ENCODE assay signal across 1 cellular context in the genomic region with DNA sequence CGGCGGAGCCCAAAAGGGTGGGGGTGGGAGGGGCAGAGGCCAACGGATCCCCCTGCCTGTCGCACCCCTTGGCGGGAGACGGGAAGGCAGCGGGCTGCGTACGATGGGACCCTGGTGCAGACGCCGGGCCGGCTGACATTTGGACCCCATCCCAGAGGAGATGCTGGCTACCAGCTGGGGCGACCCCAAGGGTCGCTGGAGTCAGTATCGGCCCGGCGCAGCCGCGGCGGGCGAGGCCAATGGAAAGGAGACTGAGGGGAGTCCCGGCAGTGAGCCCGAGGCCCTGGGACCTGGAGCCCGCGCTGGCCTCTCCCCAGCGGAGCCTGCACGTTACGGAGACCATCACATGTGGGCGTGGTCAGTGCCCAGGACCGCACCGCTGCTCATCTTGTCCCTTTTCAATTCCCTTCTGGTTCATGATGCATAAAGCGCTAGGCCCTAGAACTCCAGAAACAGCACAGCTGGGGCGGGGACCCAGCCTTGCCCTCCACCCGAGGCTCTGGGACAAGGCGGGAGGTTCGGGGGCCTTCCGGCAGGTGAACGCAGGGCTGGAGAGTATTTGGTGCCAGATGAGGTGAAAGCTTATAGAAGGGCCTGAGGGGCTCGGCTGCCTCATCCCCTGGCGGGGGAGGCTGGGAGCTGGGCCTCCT.
TF ChIP-seq lines count a peak whose summit lies in the region.

No MANE protein-coding gene starts in this region.

TF ChIP-seq in K562, 482 proteins besides CTCF, POLR2A, EP300 and RAD21:
- TF ChIP-seq MYBL2 (IDR thresholded peaks at IDR 0.05; ENCODE audit: low read depth) (no peak), MYBL2 (CRISPR knock-in tag; IDR thresholded peaks at IDR 0.05; ENCODE audit: borderline replicate concordance) (no peak), ZNF184 (CRISPR knock-in tag; IDR thresholded peaks at IDR 0.05) (no peak), PCBP1 (IDR thresholded peaks at IDR 0.05; ENCODE audit: low read depth, low read length, poor library complexity, severe bottlenecking) (peak; percentile 4), MIER1 (IDR thresholded peaks at IDR 0.05; ENCODE audit: low read depth) (no peak), SOX6 (IDR thresholded peaks at IDR 0.05) (no peak), MCM3 (IDR thresholded peaks at IDR 0.05) (no peak), RBFOX2 (IDR thresholded peaks at IDR 0.05; ENCODE audit: low read depth, low read length) (peak; percentile 37), NR2C1 (IDR thresholded peaks at IDR 0.05) (no peak), NR2C1 (tag; IDR thresholded peaks at IDR 0.05) (no peak), NCOA6 (IDR thresholded peaks at IDR 0.05) (no peak), SNRNP70 (optimal IDR thresholded peaks at IDR 0.05; ENCODE audit: low read depth, low read length) (no peak), ZC3H11A (IDR thresholded peaks at IDR 0.05; ENCODE audit: low read depth, low read length) (no peak), ZNF175 (CRISPR knock-in tag; IDR thresholded peaks at IDR 0.05; ENCODE audit: low read depth) (no peak), CREBBP (IDR thresholded peaks at IDR 0.05; ENCODE audit: low read depth, low read length) (no peak), ZBTB7A (IDR thresholded peaks at IDR 0.05; ENCODE audit: borderline replicate concordance, control insufficient read depth, low read depth, low read length) (peak; percentile 38; the same call in 1 of the 2 replicates), SIRT6 (IDR thresholded peaks at IDR 0.05; ENCODE audit: low read depth, low read length) (no peak), HNRNPH1 (optimal IDR thresholded peaks at IDR 0.05; ENCODE audit: low read depth, low read length) (no peak), PYGO2 (tag; IDR thresholded peaks at IDR 0.05) (no peak), NRF1 (conservative IDR thresholded peaks at IDR 0.05 in 1 of 2, IDR thresholded peaks at IDR 0.05 in 1 of 2) (0 out of 4 replicates have a peak, but pooled peaks of 1 of the 2 experiments have one; percentile 29), POLR2G (IDR thresholded peaks at IDR 0.05; ENCODE audit: low read depth, low read length) (peak; percentile 54), ADNP (tag; IDR thresholded peaks at IDR 0.05) (no peak), POU5F1 (IDR thresholded peaks at IDR 0.05; ENCODE audit: borderline replicate concordance, low read depth, low read length, partially characterized antibody) (no peak), CBX3 (IDR thresholded peaks at IDR 0.05; ENCODE audit: borderline replicate concordance in 1 of 2, low read length in 2 of 2) (no peak), L3MBTL2 (IDR thresholded peaks at IDR 0.05) (no peak), MCM2 (IDR thresholded peaks at IDR 0.05; ENCODE audit: low read depth) (no peak), ZNF212 (CRISPR knock-in tag; IDR thresholded peaks at IDR 0.05) (no peak), ELF1 (tag; IDR thresholded peaks at IDR 0.05) (no peak), ZNF76 (CRISPR knock-in tag; IDR thresholded peaks at IDR 0.05; ENCODE audit: borderline replicate concordance) (no peak), ZNF143 (CRISPR knock-in tag; IDR thresholded peaks at IDR 0.05) (no peak), ZNF778 (CRISPR knock-in tag; IDR thresholded peaks at IDR 0.05) (no peak), ZNF408 (CRISPR knock-in tag; IDR thresholded peaks at IDR 0.05; ENCODE audit: low read depth) (no peak), KLF13 (tag; IDR thresholded peaks at IDR 0.05; ENCODE audit: borderline replicate concordance, low read depth) (peak; percentile 49; the same call in 1 of the 2 replicates), FOXJ2 (tag; IDR thresholded peaks at IDR 0.05) (no peak), KAT7 (CRISPR knock-in tag; IDR thresholded peaks at IDR 0.05; ENCODE audit: borderline replicate concordance) (no peak), GTF2A2 (tag; IDR thresholded peaks at IDR 0.05) (no peak), ZNF12 (CRISPR knock-in tag; IDR thresholded peaks at IDR 0.05) (peak; percentile 50; the same call in 1 of the 2 replicates), MTF1 (CRISPR knock-in tag; IDR thresholded peaks at IDR 0.05; ENCODE audit: borderline replicate concordance) (no peak), HMGN3 (IDR thresholded peaks at IDR 0.05; ENCODE audit: borderline replicate concordance, extremely low read depth, insufficient read length, low read depth, low read length) (peak; percentile 56), ZFX (CRISPR knock-in tag; IDR thresholded peaks at IDR 0.05) (no peak)
- TF ChIP-seq, protein P1, sequence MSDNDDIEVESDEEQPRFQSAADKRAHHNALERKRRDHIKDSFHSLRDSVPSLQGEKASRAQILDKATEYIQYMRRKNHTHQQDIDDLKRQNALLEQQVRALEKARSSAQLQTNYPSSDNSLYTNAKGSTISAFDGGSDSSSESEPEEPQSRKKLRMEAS (CRISPR knock-in tag; IDR thresholded peaks at IDR 0.05): no peak
- TF ChIP-seq, protein P2, sequence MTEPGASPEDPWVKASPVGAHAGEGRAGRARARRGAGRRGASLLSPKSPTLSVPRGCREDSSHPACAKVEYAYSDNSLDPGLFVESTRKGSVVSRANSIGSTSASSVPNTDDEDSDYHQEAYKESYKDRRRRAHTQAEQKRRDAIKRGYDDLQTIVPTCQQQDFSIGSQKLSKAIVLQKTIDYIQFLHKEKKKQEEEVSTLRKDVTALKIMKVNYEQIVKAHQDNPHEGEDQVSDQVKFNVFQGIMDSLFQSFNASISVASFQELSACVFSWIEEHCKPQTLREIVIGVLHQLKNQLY (CRISPR knock-in tag; conservative IDR thresholded peaks at IDR 0.05): no peak
- TF ChIP-seq, protein P3, sequence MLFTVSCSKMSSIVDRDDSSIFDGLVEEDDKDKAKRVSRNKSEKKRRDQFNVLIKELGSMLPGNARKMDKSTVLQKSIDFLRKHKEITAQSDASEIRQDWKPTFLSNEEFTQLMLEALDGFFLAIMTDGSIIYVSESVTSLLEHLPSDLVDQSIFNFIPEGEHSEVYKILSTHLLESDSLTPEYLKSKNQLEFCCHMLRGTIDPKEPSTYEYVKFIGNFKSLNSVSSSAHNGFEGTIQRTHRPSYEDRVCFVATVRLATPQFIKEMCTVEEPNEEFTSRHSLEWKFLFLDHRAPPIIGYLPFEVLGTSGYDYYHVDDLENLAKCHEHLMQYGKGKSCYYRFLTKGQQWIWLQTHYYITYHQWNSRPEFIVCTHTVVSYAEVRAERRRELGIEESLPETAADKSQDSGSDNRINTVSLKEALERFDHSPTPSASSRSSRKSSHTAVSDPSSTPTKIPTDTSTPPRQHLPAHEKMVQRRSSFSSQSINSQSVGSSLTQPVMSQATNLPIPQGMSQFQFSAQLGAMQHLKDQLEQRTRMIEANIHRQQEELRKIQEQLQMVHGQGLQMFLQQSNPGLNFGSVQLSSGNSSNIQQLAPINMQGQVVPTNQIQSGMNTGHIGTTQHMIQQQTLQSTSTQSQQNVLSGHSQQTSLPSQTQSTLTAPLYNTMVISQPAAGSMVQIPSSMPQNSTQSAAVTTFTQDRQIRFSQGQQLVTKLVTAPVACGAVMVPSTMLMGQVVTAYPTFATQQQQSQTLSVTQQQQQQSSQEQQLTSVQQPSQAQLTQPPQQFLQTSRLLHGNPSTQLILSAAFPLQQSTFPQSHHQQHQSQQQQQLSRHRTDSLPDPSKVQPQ (CRISPR knock-in tag; IDR thresholded peaks at IDR 0.05; ENCODE audit: borderline replicate concordance): no peak
- TF ChIP-seq, protein P4, sequence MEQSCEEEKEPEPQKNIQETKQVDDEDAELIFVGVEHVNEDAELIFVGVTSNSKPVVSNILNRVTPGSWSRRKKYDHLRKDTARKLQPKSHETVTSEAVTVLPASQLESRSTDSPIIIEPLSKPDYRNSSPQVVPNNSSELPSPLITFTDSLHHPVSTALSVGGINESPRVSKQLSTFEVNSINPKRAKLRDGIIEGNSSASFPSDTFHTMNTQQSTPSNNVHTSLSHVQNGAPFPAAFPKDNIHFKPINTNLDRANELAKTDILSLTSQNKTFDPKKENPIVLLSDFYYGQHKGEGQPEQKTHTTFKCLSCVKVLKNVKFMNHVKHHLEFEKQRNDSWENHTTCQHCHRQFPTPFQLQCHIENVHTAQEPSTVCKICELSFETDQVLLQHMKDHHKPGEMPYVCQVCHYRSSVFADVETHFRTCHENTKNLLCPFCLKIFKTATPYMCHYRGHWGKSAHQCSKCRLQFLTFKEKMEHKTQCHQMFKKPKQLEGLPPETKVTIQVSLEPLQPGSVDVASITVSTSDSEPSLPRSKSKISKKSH (CRISPR knock-in tag; IDR thresholded peaks at IDR 0.05): no peak
- TF ChIP-seq, protein P5, sequence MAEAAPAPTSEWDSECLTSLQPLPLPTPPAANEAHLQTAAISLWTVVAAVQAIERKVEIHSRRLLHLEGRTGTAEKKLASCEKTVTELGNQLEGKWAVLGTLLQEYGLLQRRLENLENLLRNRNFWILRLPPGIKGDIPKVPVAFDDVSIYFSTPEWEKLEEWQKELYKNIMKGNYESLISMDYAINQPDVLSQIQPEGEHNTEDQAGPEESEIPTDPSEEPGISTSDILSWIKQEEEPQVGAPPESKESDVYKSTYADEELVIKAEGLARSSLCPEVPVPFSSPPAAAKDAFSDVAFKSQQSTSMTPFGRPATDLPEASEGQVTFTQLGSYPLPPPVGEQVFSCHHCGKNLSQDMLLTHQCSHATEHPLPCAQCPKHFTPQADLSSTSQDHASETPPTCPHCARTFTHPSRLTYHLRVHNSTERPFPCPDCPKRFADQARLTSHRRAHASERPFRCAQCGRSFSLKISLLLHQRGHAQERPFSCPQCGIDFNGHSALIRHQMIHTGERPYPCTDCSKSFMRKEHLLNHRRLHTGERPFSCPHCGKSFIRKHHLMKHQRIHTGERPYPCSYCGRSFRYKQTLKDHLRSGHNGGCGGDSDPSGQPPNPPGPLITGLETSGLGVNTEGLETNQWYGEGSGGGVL (CRISPR knock-in tag; IDR thresholded peaks at IDR 0.05): no peak
- TF ChIP-seq, protein P6, sequence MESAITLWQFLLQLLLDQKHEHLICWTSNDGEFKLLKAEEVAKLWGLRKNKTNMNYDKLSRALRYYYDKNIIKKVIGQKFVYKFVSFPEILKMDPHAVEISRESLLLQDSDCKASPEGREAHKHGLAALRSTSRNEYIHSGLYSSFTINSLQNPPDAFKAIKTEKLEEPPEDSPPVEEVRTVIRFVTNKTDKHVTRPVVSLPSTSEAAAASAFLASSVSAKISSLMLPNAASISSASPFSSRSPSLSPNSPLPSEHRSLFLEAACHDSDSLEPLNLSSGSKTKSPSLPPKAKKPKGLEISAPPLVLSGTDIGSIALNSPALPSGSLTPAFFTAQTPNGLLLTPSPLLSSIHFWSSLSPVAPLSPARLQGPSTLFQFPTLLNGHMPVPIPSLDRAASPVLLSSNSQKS (CRISPR knock-in tag; IDR thresholded peaks at IDR 0.05): no peak
- TF ChIP-seq, protein P7, sequence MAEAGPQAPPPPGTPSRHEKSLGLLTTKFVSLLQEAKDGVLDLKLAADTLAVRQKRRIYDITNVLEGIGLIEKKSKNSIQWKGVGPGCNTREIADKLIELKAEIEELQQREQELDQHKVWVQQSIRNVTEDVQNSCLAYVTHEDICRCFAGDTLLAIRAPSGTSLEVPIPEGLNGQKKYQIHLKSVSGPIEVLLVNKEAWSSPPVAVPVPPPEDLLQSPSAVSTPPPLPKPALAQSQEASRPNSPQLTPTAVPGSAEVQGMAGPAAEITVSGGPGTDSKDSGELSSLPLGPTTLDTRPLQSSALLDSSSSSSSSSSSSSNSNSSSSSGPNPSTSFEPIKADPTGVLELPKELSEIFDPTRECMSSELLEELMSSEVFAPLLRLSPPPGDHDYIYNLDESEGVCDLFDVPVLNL (CRISPR knock-in tag; IDR thresholded peaks at IDR 0.05; ENCODE audit: low read depth): no peak
- TF ChIP-seq, protein P8, sequence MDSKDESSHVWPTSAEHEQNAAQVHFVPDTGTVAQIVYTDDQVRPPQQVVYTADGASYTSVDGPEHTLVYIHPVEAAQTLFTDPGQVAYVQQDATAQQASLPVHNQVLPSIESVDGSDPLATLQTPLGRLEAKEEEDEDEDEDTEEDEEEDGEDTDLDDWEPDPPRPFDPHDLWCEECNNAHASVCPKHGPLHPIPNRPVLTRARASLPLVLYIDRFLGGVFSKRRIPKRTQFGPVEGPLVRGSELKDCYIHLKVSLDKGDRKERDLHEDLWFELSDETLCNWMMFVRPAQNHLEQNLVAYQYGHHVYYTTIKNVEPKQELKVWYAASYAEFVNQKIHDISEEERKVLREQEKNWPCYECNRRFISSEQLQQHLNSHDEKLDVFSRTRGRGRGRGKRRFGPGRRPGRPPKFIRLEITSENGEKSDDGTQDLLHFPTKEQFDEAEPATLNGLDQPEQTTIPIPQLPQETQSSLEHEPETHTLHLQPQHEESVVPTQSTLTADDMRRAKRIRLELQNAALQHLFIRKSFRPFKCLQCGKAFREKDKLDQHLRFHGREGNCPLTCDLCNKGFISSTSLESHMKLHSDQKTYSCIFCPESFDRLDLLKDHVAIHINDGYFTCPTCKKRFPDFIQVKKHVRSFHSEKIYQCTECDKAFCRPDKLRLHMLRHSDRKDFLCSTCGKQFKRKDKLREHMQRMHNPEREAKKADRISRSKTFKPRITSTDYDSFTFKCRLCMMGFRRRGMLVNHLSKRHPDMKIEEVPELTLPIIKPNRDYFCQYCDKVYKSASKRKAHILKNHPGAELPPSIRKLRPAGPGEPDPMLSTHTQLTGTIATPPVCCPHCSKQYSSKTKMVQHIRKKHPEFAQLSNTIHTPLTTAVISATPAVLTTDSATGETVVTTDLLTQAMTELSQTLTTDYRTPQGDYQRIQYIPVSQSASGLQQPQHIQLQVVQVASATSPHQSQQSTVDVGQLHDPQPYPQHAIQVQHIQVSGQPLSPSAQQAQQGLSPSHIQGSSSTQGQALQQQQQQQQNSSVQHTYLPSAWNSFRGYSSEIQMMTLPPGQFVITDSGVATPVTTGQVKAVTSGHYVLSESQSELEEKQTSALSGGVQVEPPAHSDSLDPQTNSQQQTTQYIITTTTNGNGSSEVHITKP (IDR thresholded peaks at IDR 0.05; ENCODE audit: partially characterized antibody): peak; percentile 85
- TF ChIP-seq, protein P9, sequence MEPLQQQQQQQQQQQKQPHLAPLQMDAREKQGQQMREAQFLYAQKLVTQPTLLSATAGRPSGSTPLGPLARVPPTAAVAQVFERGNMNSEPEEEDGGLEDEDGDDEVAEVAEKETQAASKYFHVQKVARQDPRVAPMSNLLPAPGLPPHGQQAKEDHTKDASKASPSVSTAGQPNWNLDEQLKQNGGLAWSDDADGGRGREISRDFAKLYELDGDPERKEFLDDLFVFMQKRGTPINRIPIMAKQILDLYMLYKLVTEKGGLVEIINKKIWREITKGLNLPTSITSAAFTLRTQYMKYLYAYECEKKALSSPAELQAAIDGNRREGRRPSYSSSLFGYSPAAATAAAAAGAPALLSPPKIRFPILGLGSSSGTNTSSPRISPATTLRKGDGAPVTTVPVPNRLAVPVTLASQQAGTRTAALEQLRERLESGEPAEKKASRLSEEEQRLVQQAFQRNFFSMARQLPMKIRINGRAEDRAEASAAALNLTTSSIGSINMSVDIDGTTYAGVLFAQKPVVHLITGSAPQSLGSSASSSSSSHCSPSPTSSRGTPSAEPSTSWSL (CRISPR knock-in tag; IDR thresholded peaks at IDR 0.05; ENCODE audit: borderline replicate concordance): no peak
- TF ChIP-seq, protein P10, sequence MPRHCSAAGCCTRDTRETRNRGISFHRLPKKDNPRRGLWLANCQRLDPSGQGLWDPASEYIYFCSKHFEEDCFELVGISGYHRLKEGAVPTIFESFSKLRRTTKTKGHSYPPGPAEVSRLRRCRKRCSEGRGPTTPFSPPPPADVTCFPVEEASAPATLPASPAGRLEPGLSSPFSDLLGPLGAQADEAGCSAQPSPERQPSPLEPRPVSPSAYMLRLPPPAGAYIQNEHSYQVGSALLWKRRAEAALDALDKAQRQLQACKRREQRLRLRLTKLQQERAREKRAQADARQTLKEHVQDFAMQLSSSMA (CRISPR knock-in tag; IDR thresholded peaks at IDR 0.05): no peak
